Comparison of ENCODE assay signal across 1 cellular context in the genomic region with DNA sequence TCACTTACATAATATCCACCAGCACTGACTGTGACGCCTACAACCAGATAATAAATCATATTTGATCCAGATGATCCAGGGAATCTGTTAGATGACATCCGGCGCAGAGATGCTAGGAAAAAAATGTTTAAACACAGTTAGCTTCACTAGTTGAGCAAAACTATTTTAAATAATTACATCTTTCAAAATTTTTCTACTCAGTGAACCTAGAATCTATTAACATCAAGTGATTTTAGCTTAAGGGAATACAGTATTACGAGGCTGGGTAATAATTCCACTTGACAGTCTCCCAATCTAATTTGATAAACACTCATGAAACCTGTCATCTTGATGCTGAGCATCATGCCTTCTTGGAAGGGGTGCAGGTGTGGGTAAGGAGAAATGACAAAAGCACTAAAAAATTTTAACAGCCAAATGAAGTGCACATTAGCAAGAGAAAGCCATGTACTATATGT.
TF ChIP-seq lines count a peak whose summit lies in the region.

No MANE protein-coding gene starts in this region.

TF ChIP-seq in SK-N-SH treated with all-trans-retinoic acid at 6 μM for 48 hours, 23 proteins besides CTCF, POLR2A, EP300 and RAD21 (continued from another document):
- TF ChIP-seq OSR1 (CRISPR knock-in tag; IDR thresholded peaks at IDR 0.05) (no peak), ARNTL (CRISPR knock-in tag; IDR thresholded peaks at IDR 0.05; ENCODE audit: borderline replicate concordance, low read depth) (no peak), CSDC2 (CRISPR knock-in tag; IDR thresholded peaks at IDR 0.05) (no peak), ZC3H10 (CRISPR knock-in tag; IDR thresholded peaks at IDR 0.05) (no peak; the same call in 1 of the 2 replicates), ZFP30 (CRISPR knock-in tag; IDR thresholded peaks at IDR 0.05) (no peak), ESRRG (CRISPR knock-in tag; IDR thresholded peaks at IDR 0.05) (no peak)
